In genomic region chr16:70454221-70455034, GRCh38 we compare ENCODE assay signal across 1 cellular context.
TF ChIP-seq lines count a peak whose summit lies in the region.

Gene FCSK (plus strand): TSS chr16:70454595. CDS start chr16:70463191, 8,596 bp downstream.

TF ChIP-seq in HepG2, 621 proteins besides CTCF, POLR2A, EP300 and RAD21 (continued from another document and continues in another):
- TF ChIP-seq ZHX2 (IDR thresholded peaks at IDR 0.05; ENCODE audit: low read depth), result peak; percentile 56
- 0 out of 2 replicates have a peak, but pooled peaks have one; percentile 57 for TF ChIP-seq ZHX2 (CRISPR knock-in tag; IDR thresholded peaks at IDR 0.05; ENCODE audit: borderline replicate concordance)
- peak; percentile 77 for TF ChIP-seq TBP (CRISPR knock-in tag; IDR thresholded peaks at IDR 0.05)
- TF ChIP-seq ATF6 (CRISPR knock-in tag; conservative IDR thresholded peaks at IDR 0.05), result no peak
- no peak for TF ChIP-seq ZNF24 (IDR thresholded peaks at IDR 0.05)
- TF ChIP-seq HNF4A (CRISPR knock-in tag; IDR thresholded peaks at IDR 0.05), result peak; percentile 69
- no peak for TF ChIP-seq SRF (IDR thresholded peaks at IDR 0.05; ENCODE audit: low read depth, low read length)
- TF ChIP-seq ZXDC (CRISPR knock-in tag; IDR thresholded peaks at IDR 0.05), result no peak
- TF ChIP-seq SSRP1 (CRISPR knock-in tag; IDR thresholded peaks at IDR 0.05), result no peak
- TF ChIP-seq ZNF7 (CRISPR knock-in tag; IDR thresholded peaks at IDR 0.05), result no peak
- TF ChIP-seq ZNF101 (CRISPR knock-in tag; IDR thresholded peaks at IDR 0.05; ENCODE audit: borderline replicate concordance, low read depth), result no peak
- TF ChIP-seq RARA (CRISPR knock-in tag; IDR thresholded peaks at IDR 0.05), result no peak; the same call in 1 of the 2 replicates
- no peak for TF ChIP-seq ZNF121 (CRISPR knock-in tag; IDR thresholded peaks at IDR 0.05)
- TF ChIP-seq PREB (CRISPR knock-in tag; IDR thresholded peaks at IDR 0.05), result peak; percentile 82; the same call in 1 of the 2 replicates
- no peak for TF ChIP-seq NR1H2 (CRISPR knock-in tag; IDR thresholded peaks at IDR 0.05; ENCODE audit: borderline replicate concordance, low read depth)
- TF ChIP-seq ZNF850 (CRISPR knock-in tag; conservative IDR thresholded peaks at IDR 0.05), result no peak
- TF ChIP-seq ZNF292 (CRISPR knock-in tag; IDR thresholded peaks at IDR 0.05; ENCODE audit: borderline replicate concordance, low read depth), result no peak
- peak; percentile 92; the same call in 1 of the 2 replicates for TF ChIP-seq ARID4A (CRISPR knock-in tag; IDR thresholded peaks at IDR 0.05; ENCODE audit: borderline replicate concordance)
- peak; percentile 98; the same call in 1 of the 2 replicates for TF ChIP-seq ZNF83 (CRISPR knock-in tag; IDR thresholded peaks at IDR 0.05; ENCODE audit: borderline replicate concordance)
- TF ChIP-seq HDAC6 (IDR thresholded peaks at IDR 0.05; ENCODE audit: low read depth, low read length), result no peak
- no peak for TF ChIP-seq PAF1 (CRISPR knock-in tag; IDR thresholded peaks at IDR 0.05)
- TF ChIP-seq HOMEZ (CRISPR knock-in tag; IDR thresholded peaks at IDR 0.05; ENCODE audit: low read depth), result 0 out of 2 replicates have a peak, but pooled peaks have one; percentile 9
- TF ChIP-seq HINFP (CRISPR knock-in tag; IDR thresholded peaks at IDR 0.05; ENCODE audit: low read depth), result peak; percentile 60
- TF ChIP-seq ZBTB14 (CRISPR knock-in tag; IDR thresholded peaks at IDR 0.05), result peak; percentile 74
- TF ChIP-seq NR2F1 (CRISPR knock-in tag; IDR thresholded peaks at IDR 0.05), result no peak
- no peak for TF ChIP-seq CBX1 (IDR thresholded peaks at IDR 0.05; ENCODE audit: low read depth)
- peak; percentile 93; the same call in 1 of the 2 replicates for TF ChIP-seq ZBTB25 (CRISPR knock-in tag; IDR thresholded peaks at IDR 0.05)
- peak; percentile 90 for TF ChIP-seq MXD1 (CRISPR knock-in tag; IDR thresholded peaks at IDR 0.05)
- TF ChIP-seq ELF4 (CRISPR knock-in tag; IDR thresholded peaks at IDR 0.05; ENCODE audit: borderline replicate concordance), result no peak
- TF ChIP-seq RBFOX2 (IDR thresholded peaks at IDR 0.05; ENCODE audit: low read depth, low read length), result peak; percentile 96
- no peak for TF ChIP-seq ZSCAN29 (CRISPR knock-in tag; conservative IDR thresholded peaks at IDR 0.05)
- no peak for TF ChIP-seq PAX8 (CRISPR knock-in tag; IDR thresholded peaks at IDR 0.05; ENCODE audit: borderline replicate concordance)
